Comparison of ENCODE assay signal across 26 cellular contexts in the genomic region with DNA sequence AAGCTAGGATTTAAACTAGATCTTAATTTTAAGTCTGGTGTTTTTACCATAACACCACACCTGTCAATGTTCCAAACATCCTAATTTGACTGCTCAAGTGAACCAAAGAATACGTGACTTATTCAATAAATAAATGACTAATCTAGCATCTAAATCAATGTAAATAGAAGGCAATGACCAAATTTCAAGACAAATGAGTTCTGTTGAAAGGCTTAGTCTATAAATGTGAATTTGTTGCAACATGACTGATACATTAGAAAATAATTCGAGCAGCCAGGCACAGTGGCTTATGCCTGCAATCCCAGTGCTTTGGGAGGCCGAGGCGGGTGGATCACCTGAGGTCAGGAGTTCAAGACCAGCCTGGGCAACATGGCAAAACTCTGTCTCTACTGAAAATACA.
"Had no signal": no experiment of that assay in that cellular context is flagged by ENCODE, and none has a peak within 500 bp of the region (broad histone marks: within the 10 kb centered on the region; RNA-seq: fewer than 3 reads in every experiment).

No MANE protein-coding gene starts in this region.

- H3K27ac Mint-ChIP-seq: memory B cell; mesothelial cell of epicardium; nephron; stimulated activated naive B cell treated with anti-CD40 and anti-IgM and Interleukin-4, amounts not matched to agents 10 μg/mL and 1 μg/mL and 100 μg/mL, for 72 hours; stimulated activated naive CD8-positive, alpha-beta T cell treated with anti-CD3 and anti-CD28 coated beads, Interleukin-15, amount 100 ng/mL, for 72 hours had no signal

- H3K4me3 ChIP-seq: coronary artery, esophagus squamous epithelium, gastroesophageal sphincter, left ventricle myocardium inferior, lower lobe of right lung, right atrium auricular region, sigmoid colon, skin epidermis, testis, tibial nerve, upper lobe of right lung, vagina had no signal

- H3K27ac ChIP-seq: coronary artery, gastroesophageal sphincter, left ventricle myocardium inferior, lower lobe of right lung, parathyroid adenoma, right atrium auricular region, sigmoid colon, skin epidermis, testis, tibial nerve, upper lobe of right lung, vagina had no signal

- DNase-seq: effector CD4-positive, alpha-beta T cell; esophagus squamous epithelium; foreskin fibroblast; glutamatergic neuron; kidney; left cardiac atrium; left ventricle myocardium inferior; lower lobe of right lung; occipital lobe; sigmoid colon; stimulated activated CD4-positive, alpha-beta T cell treated with anti-CD3 and anti-CD28 coated beads, Interleukin-2, amount 100 ng/mL, for 24 hours; stimulated activated CD4-positive, alpha-beta T cell treated with anti-CD3 and anti-CD28 coated beads, Interleukin-4, amount 100 ng/mL, for 4 hours; stimulated activated naive B cell treated with anti-CD40 and anti-IgM and Interleukin-4, amounts not matched to agents 10 μg/mL and 1 μg/mL and 100 μg/mL, for 72 hours; stimulated activated naive CD8-positive, alpha-beta T cell treated with anti-CD3 and anti-CD28 coated beads, Interleukin-15, amount 100 ng/mL, for 72 hours; testis; upper lobe of right lung had no signal

- H3K4me3 Mint-ChIP-seq: memory B cell; mesothelial cell of epicardium; nephron; stimulated activated naive B cell treated with anti-CD40 and anti-IgM and Interleukin-4, amounts not matched to agents 10 μg/mL and 1 μg/mL and 100 μg/mL, for 72 hours; stimulated activated naive CD8-positive, alpha-beta T cell treated with anti-CD3 and anti-CD28 coated beads, Interleukin-15, amount 100 ng/mL, for 72 hours had no signal

- H3K27me3 ChIP-seq: esophagus squamous epithelium, gastroesophageal sphincter, right atrium auricular region, sigmoid colon, testis, tibial nerve, upper lobe of right lung, vagina had no signal

- H3K4me1 ChIP-seq: parathyroid adenoma, right atrium auricular region, testis, upper lobe of right lung had no signal

- H3K9me3 ChIP-seq: esophagus squamous epithelium, gastroesophageal sphincter, sigmoid colon, testis, upper lobe of right lung, vagina had no signal

- ATAC-seq: gastroesophageal sphincter; left cardiac atrium; lower lobe of right lung; stimulated activated naive B cell treated with anti-CD40 and anti-IgM and Interleukin-4, amounts not matched to agents 10 μg/mL and 1 μg/mL and 100 μg/mL, for 72 hours; stimulated activated naive CD8-positive, alpha-beta T cell treated with anti-CD3 and anti-CD28 coated beads, Interleukin-15, amount 100 ng/mL, for 72 hours; upper lobe of right lung had no signal

- H3K27me3 Mint-ChIP-seq: memory B cell; stimulated activated naive B cell treated with anti-CD40 and anti-IgM and Interleukin-4, amounts not matched to agents 10 μg/mL and 1 μg/mL and 100 μg/mL, for 72 hours; stimulated activated naive CD8-positive, alpha-beta T cell treated with anti-CD3 and anti-CD28 coated beads, Interleukin-15, amount 100 ng/mL, for 72 hours had no signal

- H3K9me3 Mint-ChIP-seq: memory B cell; mesothelial cell of epicardium; nephron; stimulated activated naive B cell treated with anti-CD40 and anti-IgM and Interleukin-4, amounts not matched to agents 10 μg/mL and 1 μg/mL and 100 μg/mL, for 72 hours; stimulated activated naive CD8-positive, alpha-beta T cell treated with anti-CD3 and anti-CD28 coated beads, Interleukin-15, amount 100 ng/mL, for 72 hours had no signal

- H3K4me1 Mint-ChIP-seq: mesothelial cell of epicardium, nephron had no signal
